ENCODE assay signal across 8 cellular contexts in genomic region chr17:63622571-63623390, GRCh38. TPM values are rescaled to one million over a fixed set of nuclear protein-coding genes. Genes with fewer than 3 reads are reported as not detected.
DNase-seq lines count a peak whose midpoint lies in the region; ATAC-seq, FAIRE-seq and TF ChIP-seq lines count a peak whose summit lies in the region.

No MANE protein-coding gene starts in this region.

- peak; percentile 68 for TF ChIP-seq POLR2A in endothelial cell of umbilical vein (IDR thresholded peaks at IDR 0.05; ENCODE audit: low read depth, low read length)

- H3K9ac ChIP-seq in endothelial cell of umbilical vein (replicated peaks; ENCODE audit: extremely low read depth, insufficient read depth, low read length): peak overlapping the region; percentile 84

- peak overlapping the region; percentile 99 for H3K4me3 Mint-ChIP-seq in mesothelial cell of epicardium

- no peak overlapping the region for H2AFZ ChIP-seq in endothelial cell of umbilical vein (ENCODE audit: low read depth, low read length)

- H3K9me3 Mint-ChIP-seq in mesothelial cell of epicardium: no peaks in the 10 kb centered on the region

- peak overlapping the region; percentile 42 for H3K27ac ChIP-seq in endothelial cell of umbilical vein (ENCODE audit: insufficient read depth, low read depth, low read length)

- dilution Hi-C loops in endothelial cell of umbilical vein (cut with MboI; ENCODE audit: extremely low pct_ligation_motif_present, low sequenced_read_pairs): no loop called here

- H3K4me3 ChIP-seq in AG04449 (ENCODE audit: low read depth, low read length) (peak overlapping the region; percentile 69), endothelial cell of umbilical vein (replicated peaks in 1 of 3; ENCODE audit: insufficient read depth in 1 of 3, low read depth in 1 of 3, low read length in 3 of 3) (peak overlapping the region; percentile 78 to 97 (median 80))

- peak overlapping the region; percentile 100 for H3K4me2 ChIP-seq in endothelial cell of umbilical vein (ENCODE audit: insufficient read depth, low read length)

- DNase-seq in AG04449 (ENCODE audit: low read depth, low spot score) (no peak), NCI-H82 treated with DMSO at 0.1 percent for 48 hours (lab: John Stamatoyannopoulos, UW; ENCODE audit: unreplicated experiment) (peak; percentile 48), activated T-cell treated with anti-CD3 and anti-CD28 coated beads for 1 hour (ENCODE audit: low read depth) (peak; percentile 44), endothelial cell of umbilical vein (ENCODE audit: low read depth, low spot score) (peak; percentile 92), mesothelial cell of epicardium (ENCODE audit: low spot score in 2 of 2, unreplicated experiment in 2 of 2) (peak; percentile 43 to 64)
- DNase-seq in stimulated activated CD8-positive, alpha-beta memory T cell treated with anti-CD3 and anti-CD28 coated beads, Interleukin-4, amount 100 ng/mL, for 48 hours: peak; percentile 74

- peak; percentile 30 for ATAC-seq in GM18867 (IDR thresholded peaks at IDR 0.05; ENCODE audit: unreplicated experiment)
- peak; percentile 21 for ATAC-seq in HG03108 (IDR thresholded peaks at IDR 0.05; ENCODE audit: unreplicated experiment)

- H3K27me3 ChIP-seq in endothelial cell of umbilical vein (ENCODE audit: control insufficient read depth in 2 of 2, insufficient read depth in 2 of 2, low read length in 2 of 2): no peaks in the 10 kb centered on the region

- TF ChIP-seq CTCF in AG04449 (IDR thresholded peaks at IDR 0.05; ENCODE audit: insufficient read depth, low read length, missing control alignments) (no peak), endothelial cell of umbilical vein (IDR thresholded peaks at IDR 0.05; ENCODE audit: extremely low read depth in 1 of 2, insufficient read depth in 1 of 2, low read depth in 1 of 2, low read length in 2 of 2) (no peak), mesothelial cell of epicardium (IDR thresholded peaks at IDR 0.05; ENCODE audit: unreplicated experiment) (no peak)

- H3K4me1 ChIP-seq in endothelial cell of umbilical vein (ENCODE audit: control insufficient read depth, extremely low read depth, insufficient read depth, low read length): peaks cover 29% of the 10 kb centered on the region

- no peaks in the 10 kb centered on the region for H3K36me3 ChIP-seq in endothelial cell of umbilical vein (ENCODE audit: control insufficient read depth in 2 of 2, extremely low read depth in 1 of 2, insufficient read depth in 2 of 2, low read length in 2 of 2)

- POLR2A ChIA-PET in AG04449 (lab: Yijun Ruan, JAX) (interaction anchor here (0.9 to 1.2 kb wide), 5 partner anchors 8 to 216 kb away, joined by 3 to 12 read pairs (median 3); no protein-coding TSS in a partner anchor), endothelial cell of umbilical vein (lab: Charles Lee) (interaction anchor here (0.7 to 1.2 kb wide), 8 partner anchors 11 to 176 kb away, joined by 3 to 10 read pairs (median 4); partner anchors contain the start of genes CCDC47 and DDX42)

- H4K20me1 ChIP-seq in endothelial cell of umbilical vein (replicated peaks; ENCODE audit: control insufficient read depth, extremely low read depth, insufficient read depth, low read length): peaks cover 18% of the 10 kb centered on the region

- CTCF ChIA-PET in AG04449 (lab: Yijun Ruan, JAX) (interaction anchor here (1.3 to 4.7 kb wide), 3 partner anchors 11 to 199 kb away, joined by 3 to 55 read pairs (median 4); no protein-coding TSS in a partner anchor), endothelial cell of umbilical vein (lab: Charles Lee) (interaction anchor here (0.8 to 5.0 kb wide), 10 partner anchors 7 to 217 kb away, joined by 3 to 32 read pairs (median 4); no protein-coding TSS in a partner anchor)

- H3K27me3 Mint-ChIP-seq in mesothelial cell of epicardium (ENCODE audit: low read depth): peaks cover 5% of the 10 kb centered on the region

- FAIRE-seq in endothelial cell of umbilical vein (lab: Jason Lieb, UNC): peak; percentile 78

- H3K36me3 Mint-ChIP-seq in mesothelial cell of epicardium: no peaks in the 10 kb centered on the region

- intact Hi-C loops in endothelial cell of umbilical vein (cut with micrococcal nuclease): loop anchor here (1.0 to 5.0 kb wide), 6 partner anchors 12 to 152 kb away; partner anchors contain the start of genes DCAF7, DDX42 and STRADA

- H3K79me2 ChIP-seq in endothelial cell of umbilical vein (ENCODE audit: control insufficient read depth, insufficient read depth, low read length): peaks cover 47% of the 10 kb centered on the region

- peak overlapping the region; percentile 96 for H3K27ac Mint-ChIP-seq in mesothelial cell of epicardium

- no TSS peak for BruUV-seq in endothelial cell of umbilical vein (replicated peaks; lab: Mats Ljungman, UMichigan)

- no peaks in the 10 kb centered on the region for H3K9me1 ChIP-seq in endothelial cell of umbilical vein (replicated peaks; ENCODE audit: control insufficient read depth, extremely low read depth, insufficient read depth, low read length)

- peaks cover 18% of the 10 kb centered on the region for H3K4me1 Mint-ChIP-seq in mesothelial cell of epicardium

- H3K9me3 ChIP-seq in endothelial cell of umbilical vein (replicated peaks; ENCODE audit: control insufficient read depth, insufficient read depth, low read length): no peaks in the 10 kb centered on the region

TF ChIP-seq in endothelial cell of umbilical vein, 7 proteins besides CTCF, POLR2A, EP300 and RAD21:
- no peak for TF ChIP-seq GATA2 (IDR thresholded peaks at IDR 0.05; ENCODE audit: insufficient read depth, insufficient read length, low read depth, low read length)
- peak; percentile 31 for TF ChIP-seq JUN (IDR thresholded peaks at IDR 0.05; ENCODE audit: borderline replicate concordance, insufficient read depth, insufficient read length, low read depth)
- peak; percentile 66 for TF ChIP-seq FOS (IDR thresholded peaks at IDR 0.05; ENCODE audit: borderline replicate concordance, insufficient read depth, low read length)
- TF ChIP-seq POLR2AphosphoS5 (IDR thresholded peaks at IDR 0.05; ENCODE audit: insufficient read depth, low read depth, low read length): peak; percentile 92
- TF ChIP-seq EZH2 (IDR thresholded peaks at IDR 0.05; ENCODE audit: borderline replicate concordance, low read depth, low read length, severe bottlenecking): no peak
- no peak for TF ChIP-seq MYC (IDR thresholded peaks at IDR 0.05; ENCODE audit: low read depth, low read length)
- TF ChIP-seq, protein P1, sequence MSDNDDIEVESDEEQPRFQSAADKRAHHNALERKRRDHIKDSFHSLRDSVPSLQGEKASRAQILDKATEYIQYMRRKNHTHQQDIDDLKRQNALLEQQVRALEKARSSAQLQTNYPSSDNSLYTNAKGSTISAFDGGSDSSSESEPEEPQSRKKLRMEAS (IDR thresholded peaks at IDR 0.05; ENCODE audit: insufficient read depth, insufficient read length): no peak

RNA-seq across cellular contexts. Expression of gene MAP3K3, which starts 0.6 kb away (rescaled TPM):
- total RNA-seq in endothelial cell of umbilical vein (81.0 and 91.4 TPM in 2 replicates), mesothelial cell of epicardium (23.1 to 24.0 TPM (median 23.4 TPM) in 3 replicates)
- polyA plus RNA-seq in endothelial cell of umbilical vein: 47.4 and 56.6 TPM in 2 replicates
- polyA plus RNA-seq in endothelial cell of umbilical vein (2011; cell fraction: cytosol; rRNA removed): 58.3 and 59.8 TPM in 2 replicates
- polyA plus RNA-seq in endothelial cell of umbilical vein (2011; cell fraction: nucleus; rRNA removed): 121 and 129 TPM in 2 replicates
- polyA plus RNA-seq in endothelial cell of umbilical vein (2012): 62.5 and 62.6 TPM in 2 replicates
- 114 and 118 TPM in 2 replicates for polyA minus RNA-seq in endothelial cell of umbilical vein
- polyA minus RNA-seq in endothelial cell of umbilical vein (2011; cell fraction: cytosol; rRNA and poly(A)+ RNA removed): 7.2 TPM
- polyA minus RNA-seq in endothelial cell of umbilical vein (2011; cell fraction: nucleus; rRNA and poly(A)+ RNA removed): 90.0 and 101 TPM in 2 replicates

RNA-seq across cellular contexts. Expression of gene TACO1, which starts 22.1 kb away (rescaled TPM):
- total RNA-seq in endothelial cell of umbilical vein (26.1 and 31.7 TPM in 2 replicates), mesothelial cell of epicardium (14.2 to 18.9 TPM (median 16.2 TPM) in 3 replicates)
- 23.9 and 24.7 TPM in 2 replicates for polyA plus RNA-seq in endothelial cell of umbilical vein
- 29.0 and 29.4 TPM in 2 replicates for polyA plus RNA-seq in endothelial cell of umbilical vein (2011; cell fraction: cytosol; rRNA removed)
- 16.2 and 18.8 TPM in 2 replicates for polyA plus RNA-seq in endothelial cell of umbilical vein (2011; cell fraction: nucleus; rRNA removed)
- polyA plus RNA-seq in endothelial cell of umbilical vein (2012): 28.9 and 34.0 TPM in 2 replicates
- 16.9 and 18.3 TPM in 2 replicates for polyA minus RNA-seq in endothelial cell of umbilical vein
- polyA minus RNA-seq in endothelial cell of umbilical vein (2011; cell fraction: cytosol; rRNA and poly(A)+ RNA removed): 17.5 TPM
- polyA minus RNA-seq in endothelial cell of umbilical vein (2011; cell fraction: nucleus; rRNA and poly(A)+ RNA removed): 4.4 and 5.0 TPM in 2 replicates
